In genomic region chr2:222688912-222689311, GRCh38 we compare ENCODE assay signal across 29 cellular contexts. TPM values are rescaled to one million over a fixed set of nuclear protein-coding genes. Genes with fewer than 3 reads are reported as not detected.
DNase-seq lines count a peak whose midpoint lies in the region; ATAC-seq, FAIRE-seq and TF ChIP-seq lines count a peak whose summit lies in the region.
"Had no signal": no experiment of that assay in that cellular context is flagged by ENCODE, and none has a peak within 500 bp of the region (broad histone marks: within the 10 kb centered on the region; RNA-seq: fewer than 3 reads in every experiment).

No MANE protein-coding gene starts in this region.

- no peak overlapping the region for H3K9ac ChIP-seq in GM23248

- no peak for TF ChIP-seq RAD21 in A549 (conservative IDR thresholded peaks at IDR 0.05 in 1 of 2, IDR thresholded peaks at IDR 0.05 in 1 of 2)

- no peaks in the 10 kb centered on the region for H3K9me2 ChIP-seq in GM23248 (ENCODE audit: insufficient read depth)

- no peak for TF ChIP-seq POLR2A in A549 (IDR thresholded peaks at IDR 0.05; ENCODE audit: low read length)

- H3K36me3 ChIP-seq in GM23248 (ENCODE audit: low read depth) = no peaks in the 10 kb centered on the region
- H3K36me3 ChIP-seq: right atrium auricular region had no signal

- no peaks in the 10 kb centered on the region for H3F3A ChIP-seq in GM23248 (ENCODE audit: insufficient read depth)

- 75% methylated on average over 2 of the region's 2 CpGs for WGBS in A549 (ENCODE audit: missing lambda C conversion rate)
- WGBS in GM23248 (ENCODE audit: low coverage in 1 of 2, low lambda C conversion rate in 2 of 2, missing lambda C conversion rate in 2 of 2), 2 experiments = 16 to 26% methylated on average over 2 of the region's 2 CpGs

- POLR2A ChIA-PET in A549 (lab: Yijun Ruan, JAX) = no interaction called here

- H3K4me3 ChIP-seq in A549 (no peak overlapping the region), GM23248 (no peak overlapping the region), astrocyte of the cerebellum (ENCODE audit: low read depth, low read length) (no peak overlapping the region), fibroblast of the aortic adventitia (ENCODE audit: low read depth, low read length) (no peak overlapping the region)
- H3K4me3 ChIP-seq: right atrium auricular region had no signal

- H3K9me3 ChIP-seq in A549 (0 out of 3 replicates have a peak, but pooled peaks cover 2% of the 10 kb centered on the region), GM23248 (ENCODE audit: low read depth) (no peaks in the 10 kb centered on the region)
- H3K9me3 ChIP-seq: right atrium auricular region had no signal

- in situ Hi-C loops in GM23248 (cut with MboI) = no loop called here
- in situ Hi-C loops in astrocyte of the cerebellum (cut with HindIII; ENCODE audit: low sequenced_read_pairs) = no loop called here

- DNase-seq in A549 (ENCODE audit: low read depth in 1 of 2, low spot score in 1 of 2) = no peak
- peak; percentile 46 for DNase-seq in GM23248
- DNase-seq in astrocyte of the cerebellum (ENCODE audit: low read depth) = peak; percentile 18
- peak; percentile 69 for DNase-seq in fibroblast of the aortic adventitia (ENCODE audit: low read depth)
- DNase-seq in stimulated activated naive CD4-positive, alpha-beta T cell treated with Interleukin-2 at 50 U/mL for 16 hours (lab: John Stamatoyannopoulos, UW) = no peak
- no peak for DNase-seq in immature natural killer cell
- DNase-seq in stimulated activated CD4-positive, alpha-beta T cell treated with anti-CD3 and anti-CD28 coated beads, Interleukin-2, amount 100 ng/mL, for 48 hours = no peak
- DNase-seq: ACHN; activated CD4-positive, alpha-beta T cell treated with anti-CD3 and anti-CD28 coated beads for 1 hour; activated naive CD4-positive, alpha-beta T cell treated with anti-CD3 and anti-CD28 coated beads, Interleukin-2, amount 50 U/mL, for 16 hours; activated T-cell treated with anti-CD3 and anti-CD28 coated beads, Interleukin-2, amount 50 U/mL, for 48 hours; effector memory CD8-positive, alpha-beta T cell; head of caudate nucleus; left colon; naive thymus-derived CD4-positive, alpha-beta T cell; NCI-H526; T-cell had no signal

- no peak overlapping the region for H3K4me2 ChIP-seq in A549
- H3K4me2 ChIP-seq in GM23248 (ENCODE audit: unreplicated experiment) = no peak overlapping the region

- H3K27ac ChIP-seq in A549 = no peak overlapping the region
- H3K27ac ChIP-seq in GM23248 = no peak overlapping the region
- H3K27ac ChIP-seq: C4-2B, right atrium auricular region had no signal

- H3K79me2 ChIP-seq in GM23248 (ENCODE audit: insufficient read depth) = no peaks in the 10 kb centered on the region

- no peak for TF ChIP-seq CTCF in A549 (IDR thresholded peaks at IDR 0.05)
- TF ChIP-seq CTCF in astrocyte of the cerebellum (IDR thresholded peaks at IDR 0.05; ENCODE audit: low read depth, low read length, missing control alignments) = no peak
- TF ChIP-seq CTCF in fibroblast of the aortic adventitia (IDR thresholded peaks at IDR 0.05; ENCODE audit: insufficient read depth, low read length) = no peak

- no peak overlapping the region for H3K27ac Mint-ChIP-seq in immature natural killer cell
- H3K27ac Mint-ChIP-seq: effector memory CD8-positive, alpha-beta T cell; naive thymus-derived CD4-positive, alpha-beta T cell; T-cell had no signal

- no peaks in the 10 kb centered on the region for H3K27me3 ChIP-seq in GM23248 (replicated peaks; ENCODE audit: insufficient read depth)
- H3K27me3 ChIP-seq: right atrium auricular region had no signal

- CTCF ChIA-PET in A549 (lab: Yijun Ruan, JAX) = interaction anchor here (1.0 to 1.8 kb wide), 2 partner anchors 14 to 214 kb away, joined by 3 to 8 read pairs; no protein-coding TSS in a partner anchor

- H3K4me1 Mint-ChIP-seq in immature natural killer cell = peaks cover 2 to 5% of the 10 kb centered on the region in 2 donors

- no peak overlapping the region for H3K4me3 Mint-ChIP-seq in immature natural killer cell
- H3K4me3 Mint-ChIP-seq: effector memory CD8-positive, alpha-beta T cell; naive thymus-derived CD4-positive, alpha-beta T cell; T-cell had no signal

- peak overlapping the region; percentile 56 for H2AFZ ChIP-seq in GM23248

- ATAC-seq in A549 = no peak
- no peak for ATAC-seq in GM21825 (IDR thresholded peaks at IDR 0.05; ENCODE audit: unreplicated experiment)
- ATAC-seq: effector memory CD8-positive, alpha-beta T cell; esophagus mucosa; left colon; naive thymus-derived CD4-positive, alpha-beta T cell; T-cell had no signal

- TF ChIP-seq EP300 in A549 (IDR thresholded peaks at IDR 0.05) = no peak

- no peaks in the 10 kb centered on the region for H3K36me3 Mint-ChIP-seq in immature natural killer cell
- H3K36me3 Mint-ChIP-seq: T-cell had no signal

- peaks cover 2 to 7% (median 7%) of the 10 kb centered on the region in 3 donors for H3K27me3 Mint-ChIP-seq in immature natural killer cell (ENCODE audit: low read depth in 3 of 3)

- H3K4me1 ChIP-seq in A549 (no peaks in the 10 kb centered on the region), GM23248 (ENCODE audit: insufficient read depth) (no peaks in the 10 kb centered on the region)
- H3K4me1 ChIP-seq: right atrium auricular region had no signal

- no peaks in the 10 kb centered on the region for H4K20me1 ChIP-seq in GM23248 (ENCODE audit: insufficient read depth)

- no peaks in the 10 kb centered on the region for H3K9me3 Mint-ChIP-seq in immature natural killer cell
- H3K9me3 Mint-ChIP-seq: effector memory CD8-positive, alpha-beta T cell; naive thymus-derived CD4-positive, alpha-beta T cell; T-cell had no signal

- FAIRE-seq in A549 (lab: Jason Lieb, UNC) = no peak
- FAIRE-seq: astrocyte, D721Med, GM18507, TTC549, urothelium cell line had no signal

TF ChIP-seq in A549, 52 proteins besides CTCF, POLR2A, EP300 and RAD21:
- no peak for TF ChIP-seq JUN (IDR thresholded peaks at IDR 0.05)
- TF ChIP-seq MAFK (IDR thresholded peaks at IDR 0.05; ENCODE audit: partially characterized antibody) = peak; percentile 49

RNA-seq across cellular contexts. Expression of gene MOGAT1, which starts 17.5 kb away (rescaled TPM):
- polyA plus RNA-seq in A549 (2011; rRNA removed) = not detected in 2 replicates
- not detected in 2 replicates for polyA plus RNA-seq in A549 (2012; cell fraction: cytosol; rRNA removed)
- not detected in 2 replicates for polyA plus RNA-seq in A549 (2012; cell fraction: nucleus; rRNA removed)
- not detected in 3 replicates for polyA plus RNA-seq in A549 (2017; fragmentation: RNase III; extraction: RNeasy Plus Mini Kit Qiagen cat#74134 plus additional on column Dnase treatment)
- polyA minus RNA-seq in A549 (2011; rRNA and poly(A)+ RNA removed) = not detected in 2 replicates
- not detected in 2 replicates for total RNA-seq in GM23248 (2014; rRNA removed; shearing (Covaris generic))
- not detected in 2 replicates for polyA plus RNA-seq in GM23248 (2016; fragmentation: Nextera tagmentation; extraction: Ambion mirVana)
- total RNA-seq in fibroblast of the aortic adventitia (ENCODE audit: low replicate concordance) = not detected in 2 replicates
- polyA plus RNA-seq in immature natural killer cell = not detected
- total RNA-seq: activated CD8-positive, alpha-beta memory T cell treated with anti-CD3 and anti-CD28 coated beads for 36 hours; astrocyte; esophagus mucosa; H4; MCF 10A; naive thymus-derived CD4-positive, alpha-beta T cell; right atrium auricular region; T-cell had no signal
- polyA plus RNA-seq: naive thymus-derived CD4-positive, alpha-beta T cell had no signal

RNA-seq across cellular contexts. Expression of gene FARSB, which starts 33.0 kb away (rescaled TPM):
- polyA plus RNA-seq in A549 (2011; rRNA removed) = 67.3 and 77.4 TPM in 2 replicates
- polyA plus RNA-seq in A549 (2012; cell fraction: cytosol; rRNA removed) = 27.6 and 29.2 TPM in 2 replicates
- polyA plus RNA-seq in A549 (2012; cell fraction: nucleus; rRNA removed) = 13.1 and 18.4 TPM in 2 replicates
- polyA plus RNA-seq in A549 (2017; fragmentation: RNase III; extraction: RNeasy Plus Mini Kit Qiagen cat#74134 plus additional on column Dnase treatment) = 41.0 to 50.4 TPM (median 42.1 TPM) in 3 replicates
- 28.0 and 31.9 TPM in 2 replicates for polyA minus RNA-seq in A549 (2011; rRNA and poly(A)+ RNA removed)
- 16.8 and 17.7 TPM in 2 replicates for total RNA-seq in GM23248 (2014; rRNA removed; shearing (Covaris generic))
- polyA plus RNA-seq in GM23248 (2016; fragmentation: Nextera tagmentation; extraction: Ambion mirVana) = 40.3 and 42.5 TPM in 2 replicates
- 6.5 and 34.3 TPM in 2 replicates for total RNA-seq in fibroblast of the aortic adventitia (ENCODE audit: low replicate concordance)
- polyA plus RNA-seq in immature natural killer cell = 10 to 100 TPM; 11.3 to 29.2 (median 18.5) TPM

Comparison
In these comparisons a context has a peak if more than half of its experiments do, and no peak if none do; other contexts are left out.
1. DNase-seq: peak in GM23248 (single experiment), astrocyte of the cerebellum (single experiment) and fibroblast of the aortic adventitia (single experiment); none in A549 (0 of 2), stimulated activated naive CD4-positive, alpha-beta T cell treated with Interleukin-2 at 50 U/mL for 16 hours (single experiment), immature natural killer cell (0 of 3) and stimulated activated CD4-positive, alpha-beta T cell treated with anti-CD3 and anti-CD28 coated beads, Interleukin-2, amount 100 ng/mL, for 48 hours (0 of 2).